21 cellular contexts compared by ENCODE assay signal in genomic region chr10:1294748-1295147, GRCh38.
"Had no signal": no experiment of that assay in that cellular context is flagged by ENCODE, and none has a peak within 500 bp of the region (broad histone marks: within the 10 kb centered on the region; RNA-seq: fewer than 3 reads in every experiment).

No MANE protein-coding gene starts in this region.

- H3K4me3 Mint-ChIP-seq: activated naive CD8-positive, alpha-beta T cell; activated T-cell treated with anti-CD3 and anti-CD28 coated beads, Interleukin-2, amount 50 U/mL, for 24 hours; activated T-helper 17 cell treated with anti-CD3 and anti-CD28 coated beads, Interleukin-2, amount 50 U/mL, for 72 hours; central memory CD8-positive, alpha-beta T cell; mesothelial cell of epicardium; naive thymus-derived CD8-positive, alpha-beta T cell; stimulated activated naive CD8-positive, alpha-beta T cell treated with anti-CD3 and anti-CD28 coated beads, Interleukin-15, Interleukin-2, amounts not matched to agents 100 ng/mL and 50 ng/mL, for 24 hours; T-helper 17 cell had no signal

- H3K9me3 Mint-ChIP-seq: activated T-cell treated with anti-CD3 and anti-CD28 coated beads, Interleukin-2, amount 50 U/mL, for 24 hours; activated T-helper 17 cell treated with anti-CD3 and anti-CD28 coated beads, Interleukin-2, amount 50 U/mL, for 72 hours; central memory CD8-positive, alpha-beta T cell; mesothelial cell of epicardium; stimulated activated naive CD8-positive, alpha-beta T cell treated with anti-CD3 and anti-CD28 coated beads, Interleukin-15, Interleukin-2, amounts not matched to agents 100 ng/mL and 50 ng/mL, for 24 hours had no signal

- DNase-seq: activated CD4-positive, alpha-beta T cell treated with anti-CD3 and anti-CD28 coated beads, Interleukin-2, amount 50 U/mL, for 1 hour; activated T-cell treated with anti-CD3 and anti-CD28 coated beads, Interleukin-2, amount 50 U/mL, for 24 hours; esophagus squamous epithelium; gastrocnemius medialis; left ventricle myocardium superior; mammary epithelial cell; naive thymus-derived CD8-positive, alpha-beta T cell; right lobe of liver; stimulated activated CD4-positive, alpha-beta T cell treated with anti-CD3 and anti-CD28 coated beads, Interleukin-1b, Interleukin-23, amount 100 ng/mL, for 48 hours; SW 1271; T-helper 17 cell; trophoblast cell had no signal

- H3K27me3 ChIP-seq: adrenal gland, ascending aorta, gastrocnemius medialis, right lobe of liver had no signal

- H3K4me1 ChIP-seq: adrenal gland, ascending aorta, breast epithelium, gastrocnemius medialis, right lobe of liver had no signal

- H3K36me3 ChIP-seq: adrenal gland, ascending aorta, breast epithelium, esophagus squamous epithelium, gastrocnemius medialis, right lobe of liver had no signal

- H3K27ac Mint-ChIP-seq: activated naive CD8-positive, alpha-beta T cell; activated T-cell treated with anti-CD3 and anti-CD28 coated beads, Interleukin-2, amount 50 U/mL, for 24 hours; activated T-helper 17 cell treated with anti-CD3 and anti-CD28 coated beads, Interleukin-2, amount 50 U/mL, for 72 hours; mesothelial cell of epicardium; naive thymus-derived CD8-positive, alpha-beta T cell; stimulated activated naive CD8-positive, alpha-beta T cell treated with anti-CD3 and anti-CD28 coated beads, Interleukin-15, Interleukin-2, amounts not matched to agents 100 ng/mL and 50 ng/mL, for 24 hours; T-helper 17 cell had no signal

- H3K4me3 ChIP-seq: adrenal gland, ascending aorta, breast epithelium, esophagus squamous epithelium, gastrocnemius medialis, right lobe of liver, skin epidermis had no signal

- ATAC-seq: activated T-helper 17 cell treated with anti-CD3 and anti-CD28 coated beads, Interleukin-2, amount 50 U/mL, for 72 hours; gastrocnemius medialis; left ventricle myocardium superior; naive thymus-derived CD8-positive, alpha-beta T cell; right lobe of liver; T-helper 17 cell had no signal

- H3K4me1 Mint-ChIP-seq: central memory CD8-positive, alpha-beta T cell had no signal

- H3K9me3 ChIP-seq: adrenal gland, ascending aorta, breast epithelium, esophagus squamous epithelium, gastrocnemius medialis, right lobe of liver had no signal

- H3K36me3 Mint-ChIP-seq: activated naive CD8-positive, alpha-beta T cell; mesothelial cell of epicardium; naive thymus-derived CD8-positive, alpha-beta T cell had no signal

- H3K27ac ChIP-seq: adrenal gland, ascending aorta, breast epithelium, esophagus squamous epithelium, gastrocnemius medialis, right lobe of liver, skin epidermis had no signal
